In the genomic region with DNA sequence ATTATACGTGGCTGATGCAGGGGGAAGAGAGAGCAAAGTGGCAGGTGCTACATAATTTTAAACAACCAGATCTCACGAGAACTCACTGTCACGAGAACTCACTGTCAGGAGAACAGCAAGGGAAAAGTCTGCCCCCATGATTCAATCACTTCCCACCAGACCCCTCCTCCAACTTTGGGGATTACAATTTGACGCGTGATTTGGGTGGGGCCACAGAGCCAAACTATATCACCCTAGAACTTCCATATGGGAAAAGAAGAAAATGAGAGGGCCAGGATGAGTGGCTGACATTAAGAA, we compare ENCODE assay signal across 1 cellular context.
TF ChIP-seq lines count a peak whose summit lies in the region.

No MANE protein-coding gene starts in this region.

TF ChIP-seq in GM12878, 131 proteins besides CTCF, POLR2A, EP300 and RAD21:
- no peak for TF ChIP-seq SUZ12 (IDR thresholded peaks at IDR 0.05; ENCODE audit: unreplicated experiment)
- TF ChIP-seq HCFC1 (IDR thresholded peaks at IDR 0.05; ENCODE audit: low read length) = no peak
- no peak for TF ChIP-seq CBX3 (IDR thresholded peaks at IDR 0.05; ENCODE audit: borderline replicate concordance, low read depth)
- no peak for TF ChIP-seq SIX5 (IDR thresholded peaks at IDR 0.05; ENCODE audit: low read depth, low read length, severe bottlenecking)
- no peak for TF ChIP-seq SREBF2 (IDR thresholded peaks at IDR 0.05; ENCODE audit: low read length)
- TF ChIP-seq, protein P1, sequence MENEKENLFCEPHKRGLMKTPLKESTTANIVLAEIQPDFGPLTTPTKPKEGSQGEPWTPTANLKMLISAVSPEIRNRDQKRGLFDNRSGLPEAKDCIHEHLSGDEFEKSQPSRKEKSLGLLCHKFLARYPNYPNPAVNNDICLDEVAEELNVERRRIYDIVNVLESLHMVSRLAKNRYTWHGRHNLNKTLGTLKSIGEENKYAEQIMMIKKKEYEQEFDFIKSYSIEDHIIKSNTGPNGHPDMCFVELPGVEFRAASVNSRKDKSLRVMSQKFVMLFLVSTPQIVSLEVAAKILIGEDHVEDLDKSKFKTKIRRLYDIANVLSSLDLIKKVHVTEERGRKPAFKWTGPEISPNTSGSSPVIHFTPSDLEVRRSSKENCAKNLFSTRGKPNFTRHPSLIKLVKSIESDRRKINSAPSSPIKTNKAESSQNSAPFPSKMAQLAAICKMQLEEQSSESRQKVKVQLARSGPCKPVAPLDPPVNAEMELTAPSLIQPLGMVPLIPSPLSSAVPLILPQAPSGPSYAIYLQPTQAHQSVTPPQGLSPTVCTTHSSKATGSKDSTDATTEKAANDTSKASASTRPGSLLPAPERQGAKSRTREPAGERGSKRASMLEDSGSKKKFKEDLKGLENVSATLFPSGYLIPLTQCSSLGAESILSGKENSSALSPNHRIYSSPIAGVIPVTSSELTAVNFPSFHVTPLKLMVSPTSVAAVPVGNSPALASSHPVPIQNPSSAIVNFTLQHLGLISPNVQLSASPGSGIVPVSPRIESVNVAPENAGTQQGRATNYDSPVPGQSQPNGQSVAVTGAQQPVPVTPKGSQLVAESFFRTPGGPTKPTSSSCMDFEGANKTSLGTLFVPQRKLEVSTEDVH (IDR thresholded peaks at IDR 0.05; ENCODE audit: low read depth, partially characterized antibody) = no peak
- TF ChIP-seq RELA (IDR thresholded peaks at IDR 0.05; ENCODE audit: borderline replicate concordance, partially characterized antibody) = no peak
- TF ChIP-seq, protein P2, sequence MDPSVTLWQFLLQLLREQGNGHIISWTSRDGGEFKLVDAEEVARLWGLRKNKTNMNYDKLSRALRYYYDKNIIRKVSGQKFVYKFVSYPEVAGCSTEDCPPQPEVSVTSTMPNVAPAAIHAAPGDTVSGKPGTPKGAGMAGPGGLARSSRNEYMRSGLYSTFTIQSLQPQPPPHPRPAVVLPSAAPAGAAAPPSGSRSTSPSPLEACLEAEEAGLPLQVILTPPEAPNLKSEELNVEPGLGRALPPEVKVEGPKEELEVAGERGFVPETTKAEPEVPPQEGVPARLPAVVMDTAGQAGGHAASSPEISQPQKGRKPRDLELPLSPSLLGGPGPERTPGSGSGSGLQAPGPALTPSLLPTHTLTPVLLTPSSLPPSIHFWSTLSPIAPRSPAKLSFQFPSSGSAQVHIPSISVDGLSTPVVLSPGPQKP (IDR thresholded peaks at IDR 0.05; ENCODE audit: low read depth, low read length) = no peak
